12 cellular contexts compared by ENCODE assay signal in genomic region chr6:150119256-150119655, GRCh38. TPM values are rescaled to one million over a fixed set of nuclear protein-coding genes. Genes with fewer than 3 reads are reported as not detected.
DNase-seq lines count a peak whose midpoint lies in the region; ATAC-seq, FAIRE-seq and TF ChIP-seq lines count a peak whose summit lies in the region.
"Had no signal": no experiment of that assay in that cellular context is flagged by ENCODE, and none has a peak within 500 bp of the region (broad histone marks: within the 10 kb centered on the region; RNA-seq: fewer than 3 reads in every experiment).

No MANE protein-coding gene starts in this region.

- intact Hi-C loops in GM12878 (cut with micrococcal nuclease; ENCODE audit: unreplicated experiment) = no loop called here

- no peaks in the 10 kb centered on the region for H3K79me2 ChIP-seq in GM12878 (ENCODE audit: control insufficient read depth, insufficient read depth, low read length)

- CTCF ChIA-PET in GM12878 (lab: Yijun Ruan, JAX) = interaction anchor here (1.1 kb wide), 1 partner anchor 217 kb away, joined by 3 read pairs; no protein-coding TSS in a partner anchor

- peak; percentile 41 for ATAC-seq in GM12878
- no peak for ATAC-seq in GM19023 (IDR thresholded peaks at IDR 0.05; ENCODE audit: unreplicated experiment)
- no peak for ATAC-seq in GM21786 (IDR thresholded peaks at IDR 0.05; ENCODE audit: unreplicated experiment)
- ATAC-seq: activated T-cell treated with anti-CD3 and anti-CD28 coated beads, Interleukin-2, amount 50 U/mL, for 4 hours had no signal

- no peaks in the 10 kb centered on the region for H4K20me1 ChIP-seq in GM12878 (ENCODE audit: control insufficient read depth, insufficient read depth)

- no peak for TF ChIP-seq RAD21 in GM12878 (IDR thresholded peaks at IDR 0.05; ENCODE audit: insufficient read depth, low read depth, low read length)

- no peak for TF ChIP-seq EP300 in GM12878 (IDR thresholded peaks at IDR 0.05; ENCODE audit: borderline replicate concordance in 1 of 2, control insufficient read depth in 1 of 2, low read depth in 2 of 2, low read length in 2 of 2)

- POLR2A ChIA-PET in GM12878 (lab: Charles Lee) = no interaction called here

- no peak overlapping the region for H3K4me2 ChIP-seq in GM12878 (ENCODE audit: control insufficient read depth, insufficient read depth)

- 8% methylated on average over 6 of the region's 6 CpGs for WGBS in GM12878 (ENCODE audit: insufficient coverage, insufficient replicate concordance, low lambda C conversion rate, missing lambda C conversion rate)

- no peaks in the 10 kb centered on the region for H3K36me3 ChIP-seq in GM12878 (ENCODE audit: control insufficient read depth in 2 of 2, insufficient read depth in 2 of 2, low read length in 1 of 2)
- H3K36me3 ChIP-seq: breast epithelium had no signal

- no peak overlapping the region for H3K27ac ChIP-seq in GM12878 (ENCODE audit: control insufficient read depth, insufficient read depth)
- H3K27ac ChIP-seq: breast epithelium, VCaP had no signal

- H3K4me1 ChIP-seq in GM12878 (ENCODE audit: control insufficient read depth, insufficient read depth, low read length) = no peaks in the 10 kb centered on the region
- H3K4me1 ChIP-seq: breast epithelium had no signal

- H3K4me3 ChIP-seq in NB4 (ENCODE audit: low read depth, low read length) = no peak overlapping the region
- no peak overlapping the region for H3K4me3 ChIP-seq in GM12878
- H3K4me3 ChIP-seq: breast epithelium had no signal

- DNase-seq in SIG-M5 treated with dmso at 0.1 percent for 504 hours (lab: John Stamatoyannopoulos, UW; ENCODE audit: unreplicated experiment) = peak; percentile 23
- no peak for DNase-seq in SIG-M5 (lab: John Stamatoyannopoulos, UW)
- peak; percentile 73 for DNase-seq in NB4 (ENCODE audit: low read depth)
- DNase-seq in GM12878 (ENCODE audit: low read depth, low spot score) = no peak
- peak; percentile 5 for DNase-seq in pons (ENCODE audit: low spot score)
- DNase-seq in activated T-cell treated with anti-CD3 and anti-CD28 coated beads for 4 hours = no peak
- DNase-seq: activated T-cell treated with anti-CD3 and anti-CD28 coated beads, Interleukin-2, amount 50 U/mL, for 4 hours; erythroblast had no signal

- no peak overlapping the region for H2AFZ ChIP-seq in GM12878 (ENCODE audit: control insufficient read depth, low read depth, low read length)

- RAD21 ChIA-PET in GM12878 (lab: Charles Lee; ENCODE audit: unreplicated experiment) = no interaction called here

- no peaks in the 10 kb centered on the region for H3K27me3 ChIP-seq in GM12878 (replicated peaks in 1 of 2; ENCODE audit: control insufficient read depth in 2 of 2, insufficient read depth in 2 of 2, low read length in 1 of 2)
- H3K27me3 ChIP-seq: breast epithelium had no signal

- FAIRE-seq in GM12878 (lab: Jason Lieb, UNC) = no peak

- no peaks in the 10 kb centered on the region; the same call in 2 of the 3 replicates for H3K9me3 ChIP-seq in GM12878 (replicated peaks; ENCODE audit: control insufficient read depth, insufficient read depth, low read length)
- H3K9me3 ChIP-seq: breast epithelium had no signal

- SMC1A ChIA-PET in GM12878 (lab: Charles Lee; ENCODE audit: uncharacterized antibody, unreplicated experiment) = no interaction called here

- in situ Hi-C loops in GM12878 (cut with MboI) = no loop called here

- no peak overlapping the region for H3K9ac ChIP-seq in GM12878 (ENCODE audit: control insufficient read depth, insufficient read depth, low read length)

- TF ChIP-seq CTCF in NB4 (IDR thresholded peaks at IDR 0.05; ENCODE audit: low read depth, low read length) = no peak
- no peak for TF ChIP-seq CTCF in GM12878 (IDR thresholded peaks at IDR 0.05 in 2 of 3, conservative IDR thresholded peaks at IDR 0.05 in 1 of 3; ENCODE audit: control insufficient read depth in 2 of 3, extremely low read depth in 1 of 3, insufficient read depth in 1 of 3, low read depth in 3 of 3, low read length in 3 of 3)

- no TSS peak for BruUV-seq in GM12878 (replicated peaks; lab: Mats Ljungman, UMichigan)

- TF ChIP-seq POLR2A in NB4 (IDR thresholded peaks at IDR 0.05; ENCODE audit: extremely low read depth, insufficient read length) = no peak
- TF ChIP-seq POLR2A in GM12878 (IDR thresholded peaks at IDR 0.05; ENCODE audit: low read depth, low read length) = no peak

TF ChIP-seq in GM12878, 131 proteins besides CTCF, POLR2A, EP300 and RAD21:
- no peak for TF ChIP-seq RB1 (IDR thresholded peaks at IDR 0.05; ENCODE audit: borderline replicate concordance)

RNA-seq across cellular contexts. Expression of gene PPP1R14C, which starts 23.6 kb away (rescaled TPM):
- not detected in 2 replicates for total RNA-seq in GM12878 (2013; cell fraction: nucleolus; rRNA removed)
- total RNA-seq in GM12878 (2014; rRNA removed) (0.11 TPM in 1 of 2 replicates, not detected in the other), GM12878 (2014; rRNA removed; fragmentation: Illumina TruSeq; extraction: Trizol) (not detected in 2 replicates), GM12878 (2021) (0.08 TPM in 1 of 2 replicates, not detected in the other)
- not detected for polyA plus RNA-seq in GM12878 (2011; ENCODE audit: low read depth)
- polyA plus RNA-seq in GM12878 (2011; rRNA removed) (0.06 TPM in 1 of 2 replicates, not detected in the other), GM12878 (2014; fragmentation: Illumina TruSeq; extraction: Trizol) (0.07 TPM in 1 of 2 replicates, not detected in the other), GM12878 (2014; fragmentation: Nextera tagmentation; extraction: Ambion mirVana) (under 1 TPM; 0.09 to 0.16 TPM), GM12878 (2014; rRNA removed) (0.05 and 0.09 TPM in 2 replicates), GM12878 (2016; fragmentation: Nextera tagmentation; extraction: Ambion mirVana) (1 to 10 TPM in 1 of 2 experiments, under 1 TPM in 1; 0.42 to 1.6 TPM)
- polyA plus RNA-seq in GM12878 (2011; cell fraction: cytosol; rRNA removed) = not detected in 2 replicates
- polyA plus RNA-seq in GM12878 (2011; cell fraction: nucleus; rRNA removed) = not detected in 2 replicates
- not detected in 2 replicates for polyA plus RNA-seq in GM12878 (2012)
- not detected in 2 replicates for polyA minus RNA-seq in GM12878 (2011; rRNA and poly(A)+ RNA removed)
- polyA minus RNA-seq in GM12878 (2011; cell fraction: cytosol; rRNA and poly(A)+ RNA removed) = not detected in 2 replicates
- polyA minus RNA-seq in GM12878 (2011; cell fraction: nucleus; rRNA and poly(A)+ RNA removed) = not detected in 2 replicates

RNA-seq across cellular contexts. Expression of gene ULBP3, which starts 50.3 kb away (rescaled TPM):
- total RNA-seq in GM12878 (2013; cell fraction: nucleolus; rRNA removed) = not detected in 2 replicates
- total RNA-seq in GM12878 (2014; rRNA removed) (0.22 TPM in 1 of 2 replicates, not detected in the other), GM12878 (2014; rRNA removed; fragmentation: Illumina TruSeq; extraction: Trizol) (not detected in 2 replicates), GM12878 (2021) (not detected in 2 replicates)
- polyA plus RNA-seq in GM12878 (2011; ENCODE audit: low read depth) = not detected
- polyA plus RNA-seq in GM12878 (2011; rRNA removed) (0.16 and 0.17 TPM in 2 replicates), GM12878 (2014; fragmentation: Illumina TruSeq; extraction: Trizol) (not detected in 2 replicates), GM12878 (2014; fragmentation: Nextera tagmentation; extraction: Ambion mirVana) (not detected), GM12878 (2014; rRNA removed) (0.08 TPM in 1 of 2 replicates, not detected in the other), GM12878 (2016; fragmentation: Nextera tagmentation; extraction: Ambion mirVana) (not detected)
- polyA plus RNA-seq in GM12878 (2011; cell fraction: cytosol; rRNA removed) = 0.23 and 0.24 TPM in 2 replicates
- polyA plus RNA-seq in GM12878 (2011; cell fraction: nucleus; rRNA removed) = not detected in 2 replicates
- polyA plus RNA-seq in GM12878 (2012) = 0.24 and 0.28 TPM in 2 replicates
- polyA minus RNA-seq in GM12878 (2011; rRNA and poly(A)+ RNA removed) = 0.21 and 0.73 TPM in 2 replicates
- polyA minus RNA-seq in GM12878 (2011; cell fraction: cytosol; rRNA and poly(A)+ RNA removed) = not detected in 2 replicates
- polyA minus RNA-seq in GM12878 (2011; cell fraction: nucleus; rRNA and poly(A)+ RNA removed) = not detected in 2 replicates

Comparison
In these comparisons a context has a peak if more than half of its experiments do, and no peak if none do; other contexts are left out.
1. DNase-seq: peak in SIG-M5 treated with dmso at 0.1 percent for 504 hours (single experiment), NB4 (single experiment) and pons (single experiment); none in SIG-M5 (single experiment), GM12878 (single experiment) and activated T-cell treated with anti-CD3 and anti-CD28 coated beads for 4 hours (single experiment).